ENCODE assay signal across 17 cellular contexts in genomic region chr3:61808526-61808925, GRCh38.
DNase-seq lines count a peak whose midpoint lies in the region; FAIRE-seq and TF ChIP-seq lines count a peak whose summit lies in the region.
"Had no signal": no experiment of that assay in that cellular context is flagged by ENCODE, and none has a peak within 500 bp of the region (broad histone marks: within the 10 kb centered on the region; RNA-seq: fewer than 3 reads in every experiment).

No MANE protein-coding gene starts in this region.

- H3K36me3 Mint-ChIP-seq in T-helper 2 cell treated with Interferon-gamma antibody and Interleukin-4, amounts not matched to agents 5 μg/mL and 100 μg/mL, for 36 hours (ENCODE audit: low read depth), result no peaks in the 10 kb centered on the region
- H3K36me3 Mint-ChIP-seq: CD4-positive, CD25-positive, alpha-beta regulatory T cell had no signal

- no peak overlapping the region for H2AK5ac ChIP-seq in mesenchymal stem cell (ENCODE audit: low read length, severe bottlenecking)

- no peak for FAIRE-seq in GM12891 (lab: Jason Lieb, UNC)
- FAIRE-seq: GM19239 had no signal

- H3K4ac ChIP-seq in mesenchymal stem cell (ENCODE audit: low read depth in 1 of 2, low read length in 2 of 2), result no peak overlapping the region

- TF ChIP-seq POLR2A in testis (IDR thresholded peaks at IDR 0.05) (no peak), GM12891 (IDR thresholded peaks at IDR 0.05; ENCODE audit: low read depth, low read length) (no peak)

- no peak overlapping the region for H3K4me3 Mint-ChIP-seq in T-helper 2 cell treated with Interferon-gamma antibody and Interleukin-4, amounts not matched to agents 5 μg/mL and 100 μg/mL, for 36 hours
- H3K4me3 Mint-ChIP-seq: CD4-positive, CD25-positive, alpha-beta regulatory T cell had no signal

- H3K27me3 Mint-ChIP-seq in T-helper 2 cell treated with Interferon-gamma antibody and Interleukin-4, amounts not matched to agents 5 μg/mL and 100 μg/mL, for 36 hours (ENCODE audit: low read depth), result no peaks in the 10 kb centered on the region

- no peak overlapping the region for H3K14ac ChIP-seq in mesenchymal stem cell (ENCODE audit: low read length in 2 of 2)

- H3K4me1 Mint-ChIP-seq in T-helper 2 cell treated with Interferon-gamma antibody and Interleukin-4, amounts not matched to agents 5 μg/mL and 100 μg/mL, for 36 hours (ENCODE audit: low read depth), result peaks cover 2% of the 10 kb centered on the region
- H3K4me1 Mint-ChIP-seq: CD4-positive, CD25-positive, alpha-beta regulatory T cell had no signal

- TF ChIP-seq CTCF in WERI-Rb-1 (IDR thresholded peaks at IDR 0.05; ENCODE audit: low read depth, low read length) (no peak), testis (IDR thresholded peaks at IDR 0.05) (no peak)

- WGBS in mesenchymal stem cell, result 85% methylated on average over 5 of the region's 5 CpGs
- WGBS in testis, 2 donors, result 23 to 54% methylated on average over 5 of the region's 5 CpGs

- no peak overlapping the region for H4K91ac ChIP-seq in mesenchymal stem cell (ENCODE audit: low read length)

- H3K4me1 ChIP-seq in mesenchymal stem cell (ENCODE audit: control insufficient read depth, insufficient read depth, low read depth, low read length), result no peaks in the 10 kb centered on the region
- H3K4me1 ChIP-seq in testis, result peaks cover 57% of the 10 kb centered on the region

- no peak overlapping the region for H2BK15ac ChIP-seq in mesenchymal stem cell (ENCODE audit: low read depth, poor library complexity, severe bottlenecking)

- intact Hi-C loops in testis (cut with DNase I; ENCODE audit: low total_unique reads), result no loop called here

- H3K27ac Mint-ChIP-seq in T-helper 2 cell treated with Interferon-gamma antibody and Interleukin-4, amounts not matched to agents 5 μg/mL and 100 μg/mL, for 36 hours, result no peak overlapping the region
- H3K27ac Mint-ChIP-seq: activated T-helper 2 cell treated with anti-CD3 and anti-CD28 coated beads, Interferon-gamma antibody, Interleukin-2, Interleukin-4, amounts not matched to agents 10 μg/mL and 5 μg/mL and 100 μg/mL, durations not matched to agents 14 hours and 24 hours and 36 hours; CD4-positive, CD25-positive, alpha-beta regulatory T cell had no signal

- peaks cover 25% of the 10 kb centered on the region for H3K79me1 ChIP-seq in mesenchymal stem cell (replicated peaks; ENCODE audit: low read length, poor library complexity, severe bottlenecking)

- H2AFZ ChIP-seq in mesenchymal stem cell (ENCODE audit: low read depth, low read length), result no peak overlapping the region

- H3K4me3 ChIP-seq in WERI-Rb-1 (ENCODE audit: low read depth, low read length) (peak overlapping the region; percentile 9; the same call in 1 of the 2 replicates), mesenchymal stem cell (ENCODE audit: insufficient read depth in 1 of 2, low read depth in 1 of 2, low read length in 2 of 2) (peak overlapping the region in 1 of 2 experiments; percentile 40), testis (no peak overlapping the region)
- H3K4me3 ChIP-seq: left lung had no signal

- H3K18ac ChIP-seq in mesenchymal stem cell (ENCODE audit: low read depth in 1 of 2, low read length in 2 of 2), result no peak overlapping the region

- H3K9ac ChIP-seq in mesenchymal stem cell (ENCODE audit: low read length), result peak overlapping the region; percentile 76

- no peak overlapping the region for H2BK120ac ChIP-seq in mesenchymal stem cell (ENCODE audit: low read depth, low read length)

- H3K23ac ChIP-seq in mesenchymal stem cell (ENCODE audit: low read length in 2 of 2), result no peak overlapping the region

- no peak overlapping the region for H4K8ac ChIP-seq in mesenchymal stem cell (ENCODE audit: low read length)

- H3K27ac ChIP-seq in WERI-Rb-1 (peak overlapping the region; percentile 71), mesenchymal stem cell (ENCODE audit: low read length, poor library complexity, severe bottlenecking) (no peak overlapping the region), testis (peak overlapping the region; percentile 42 to 62)
- H3K27ac ChIP-seq: left lung had no signal

- no peaks in the 10 kb centered on the region for H3K9me3 Mint-ChIP-seq in T-helper 2 cell treated with Interferon-gamma antibody and Interleukin-4, amounts not matched to agents 5 μg/mL and 100 μg/mL, for 36 hours
- H3K9me3 Mint-ChIP-seq: activated T-helper 2 cell treated with anti-CD3 and anti-CD28 coated beads, Interferon-gamma antibody, Interleukin-2, Interleukin-4, amounts not matched to agents 10 μg/mL and 5 μg/mL and 100 μg/mL, durations not matched to agents 14 hours and 24 hours and 36 hours had no signal

- H2BK12ac ChIP-seq in mesenchymal stem cell (ENCODE audit: low read length in 2 of 2), result no peak overlapping the region

- H3K27me3 ChIP-seq in WERI-Rb-1 (ENCODE audit: insufficient read depth, low read depth, severe bottlenecking), result no peaks in the 10 kb centered on the region
- H3K27me3 ChIP-seq in mesenchymal stem cell (ENCODE audit: control insufficient read depth in 1 of 2, insufficient read depth in 1 of 2, low read length in 2 of 2), result no peaks in the 10 kb centered on the region
- H3K27me3 ChIP-seq in testis, result no peaks in the 10 kb centered on the region
- H3K27me3 ChIP-seq: left lung had no signal

- H3K36me3 ChIP-seq in WERI-Rb-1, result no peaks in the 10 kb centered on the region
- H3K36me3 ChIP-seq in mesenchymal stem cell (ENCODE audit: control insufficient read depth in 1 of 2, insufficient read depth in 2 of 2, low read depth in 1 of 2, low read length in 2 of 2), result no peaks in the 10 kb centered on the region
- H3K36me3 ChIP-seq in testis (ENCODE audit: low read depth, missing control alignments), result no peaks in the 10 kb centered on the region
- H3K36me3 ChIP-seq: left lung had no signal

- H2BK5ac ChIP-seq in mesenchymal stem cell (ENCODE audit: low read depth, low read length, poor library complexity, severe bottlenecking), result no peak overlapping the region

- no peak for DNase-seq in WERI-Rb-1
- DNase-seq in fibroblast of peridontal ligament (ENCODE audit: extremely low read depth), result peak; percentile 52
- DNase-seq in mesenchymal stem cell, result no peak
- peak; percentile 84 for DNase-seq in testis
- no peak for DNase-seq in GM12891 (ENCODE audit: insufficient read length, low spot score)
- DNase-seq in midbrain (lab: John Stamatoyannopoulos, UW), result no peak
- no peak for DNase-seq in NK-92 treated with Interleukin-12 subunit alpha and Interleukin-12 subunit beta, amount 100 ng/mL, for 24 hours (lab: John Stamatoyannopoulos, UW)
- no peak for DNase-seq in T-helper 2 cell treated with Interferon-gamma antibody and Interleukin-4, amounts not matched to agents 5 μg/mL and 100 μg/mL, for 36 hours (ENCODE audit: low spot score)
- DNase-seq: CD4-positive, CD25-positive, alpha-beta regulatory T cell; effector memory CD4-positive, alpha-beta T cell; KBM-7; left lung; NCI-H1436; RPMI8226; stimulated activated CD4-positive, alpha-beta T cell treated with anti-CD3 and anti-CD28 coated beads, Interleukin-1b, Interleukin-23, amount 100 ng/mL, for 48 hours had no signal

- H3K9me3 ChIP-seq in WERI-Rb-1 (ENCODE audit: severe bottlenecking) (no peaks in the 10 kb centered on the region), mesenchymal stem cell (ENCODE audit: control insufficient read depth, low read length) (no peaks in the 10 kb centered on the region), testis (no peaks in the 10 kb centered on the region)
- H3K9me3 ChIP-seq: left lung had no signal

- no peak overlapping the region for H3K4me2 ChIP-seq in mesenchymal stem cell (ENCODE audit: low read length, poor library complexity, severe bottlenecking)

TF ChIP-seq in GM12891, 5 proteins besides CTCF, POLR2A, EP300 and RAD21:
- TF ChIP-seq SPI1 (IDR thresholded peaks at IDR 0.05; ENCODE audit: low read depth, low read length) (no peak), POU2F2 (IDR thresholded peaks at IDR 0.05; ENCODE audit: low read depth, low read length) (no peak), PAX5 (IDR thresholded peaks at IDR 0.05; ENCODE audit: insufficient read depth, low read length, severe bottlenecking) (no peak), POLR2AphosphoS5 (IDR thresholded peaks at IDR 0.05; ENCODE audit: low read depth, low read length) (no peak), TAF1 (IDR thresholded peaks at IDR 0.05; ENCODE audit: low read depth, low read length) (no peak)

Comparison
In these comparisons a context has a peak if more than half of its experiments do, and no peak if none do; other contexts are left out.
1. DNase-seq: peak in fibroblast of peridontal ligament (single experiment) and testis (single experiment); none in WERI-Rb-1 (single experiment), mesenchymal stem cell (single experiment), GM12891 (single experiment), midbrain (single experiment), NK-92 treated with Interleukin-12 subunit alpha and Interleukin-12 subunit beta, amount 100 ng/mL, for 24 hours (single experiment) and T-helper 2 cell treated with Interferon-gamma antibody and Interleukin-4, amounts not matched to agents 5 μg/mL and 100 μg/mL, for 36 hours (single experiment).